In genomic region chr20:58650776-58651547, GRCh38 we compare ENCODE assay signal across 8 cellular contexts. TPM values are rescaled to one million over a fixed set of nuclear protein-coding genes. Genes with fewer than 3 reads are reported as not detected.
DNase-seq lines count a peak whose midpoint lies in the region; ATAC-seq and TF ChIP-seq lines count a peak whose summit lies in the region.

Gene STX16, plus strand, starts transcription at chr20:58651283. Its CDS starts 724 bp downstream, at chr20:58652007.

- no peaks in the 10 kb centered on the region for H3K9me3 ChIP-seq in heart right ventricle
- no peaks in the 10 kb centered on the region for H3K9me3 ChIP-seq in upper lobe of left lung

- H3K27me3 ChIP-seq in heart right ventricle = no peaks in the 10 kb centered on the region
- no peaks in the 10 kb centered on the region for H3K27me3 ChIP-seq in upper lobe of left lung

- TF ChIP-seq POLR2A in upper lobe of left lung (IDR thresholded peaks at IDR 0.05) = peak in 3 of 4 donors; percentile 53 to 84 (median 60)

- peak; percentile 50 for TF ChIP-seq CTCF in GM12865 (IDR thresholded peaks at IDR 0.05; ENCODE audit: insufficient read depth, low read depth, low read length, missing control alignments)
- peak in 8 of 9 donors; percentile 38 to 87 (median 64) for TF ChIP-seq CTCF in heart right ventricle (IDR thresholded peaks at IDR 0.05)
- peak; percentile 52 to 89 (median 74) for TF ChIP-seq CTCF in upper lobe of left lung (IDR thresholded peaks at IDR 0.05)

- peaks cover 0 to 3% (median 0%) of the 10 kb centered on the region in 9 donors for H3K36me3 ChIP-seq in heart right ventricle
- peaks cover 0 to 3% (median 0%) of the 10 kb centered on the region in 4 donors for H3K36me3 ChIP-seq in upper lobe of left lung

- H3K4me1 ChIP-seq in heart right ventricle = peaks cover 0 to 55% (median 42%) of the 10 kb centered on the region in 9 donors
- peaks cover 25 to 43% (median 33%) of the 10 kb centered on the region in 4 donors for H3K4me1 ChIP-seq in upper lobe of left lung

- TF ChIP-seq EP300 in upper lobe of left lung (IDR thresholded peaks at IDR 0.05) = peak in 1 of 4 donors; percentile 54

- DNase-seq in GM12865 (ENCODE audit: low read depth) (peak; percentile 97), NCI-H1417 treated with DMSO at 0.1 percent for 48 hours (lab: John Stamatoyannopoulos, UW) (peak; percentile 55), T-helper 1 cell (peak; percentile 66 to 95 (median 78)), amniotic epithelial cell (ENCODE audit: low read depth) (peak; percentile 91), heart right ventricle (peak; percentile 89 to 92), posterior vena cava (ENCODE audit: low spot score) (peak; percentile 97), upper lobe of left lung (peak; percentile 93 to 96)

- H3K4me3 ChIP-seq in GM12865 (ENCODE audit: low read depth, low read length) (peak within 1 kb of the TSS; percentile 78), heart right ventricle (peak within 1 kb of the TSS; percentile 75 to 99 (median 95)), upper lobe of left lung (peak within 1 kb of the TSS; percentile 81 to 99 (median 96))

- H3K27ac ChIP-seq in heart right ventricle (peak within 1 kb of the TSS; percentile 89 to 98 (median 95)), upper lobe of left lung (peak within 1 kb of the TSS; percentile 89 to 93 (median 92))

- intact Hi-C loops in heart right ventricle (cut with DNase I) (loop anchor here in 6 of 10 donors (2.0 to 10.0 kb wide), 11 partner anchors 40 to 574 kb away; partner anchors contain the start of genes NPEPL1 (in 4 of the 6), GNAS (in 2 of the 6), GNAS-AS1 (in 2 of the 6) and ATP5F1E (in 1 of the 6)), posterior vena cava (cut with DNase I) (loop anchor here in 1 of 2 donors (2.0 kb wide), 1 partner anchor 42 kb away; the partner anchor contains the start of gene NPEPL1)

- ATAC-seq in HG02759 (IDR thresholded peaks at IDR 0.05; ENCODE audit: unreplicated experiment) (peak; percentile 75), heart right ventricle (peak; percentile 94 to 98 (median 97)), upper lobe of left lung (ENCODE audit: low FRiP score in 2 of 2) (peak; percentile 97 to 98)

- 0 to 1% methylated on average over 49 of the region's 49 CpGs for WGBS in heart right ventricle, 2 donors
- 0 to 1% methylated on average over 9 to 46 of the region's 49 CpGs for WGBS in upper lobe of left lung, 2 donors

RNA-seq across cellular contexts. Expression of gene STX16, which starts in this region (rescaled TPM):
- 10 to 100 TPM; 25.3 to 33.9 (median 27.0) TPM for total RNA-seq in heart right ventricle
- polyA plus RNA-seq in heart right ventricle = 10 to 100 TPM; 17.1 to 57.6 TPM
- total RNA-seq in posterior vena cava = 10 to 100 TPM; 38.7 to 41.5 TPM
- 100 to 1,000 TPM in 1 of 6 donors, 10 to 100 TPM in 5; 42.1 to 469 (median 64.7) TPM for total RNA-seq in upper lobe of left lung

Comparison
In these comparisons a context has a peak if more than half of its experiments do, and no peak if none do; other contexts are left out.
1. Peak in every context shown above with its lines: DNase-seq, ATAC-seq, H3K4me3 ChIP-seq and H3K27ac ChIP-seq.